In the genomic region with DNA sequence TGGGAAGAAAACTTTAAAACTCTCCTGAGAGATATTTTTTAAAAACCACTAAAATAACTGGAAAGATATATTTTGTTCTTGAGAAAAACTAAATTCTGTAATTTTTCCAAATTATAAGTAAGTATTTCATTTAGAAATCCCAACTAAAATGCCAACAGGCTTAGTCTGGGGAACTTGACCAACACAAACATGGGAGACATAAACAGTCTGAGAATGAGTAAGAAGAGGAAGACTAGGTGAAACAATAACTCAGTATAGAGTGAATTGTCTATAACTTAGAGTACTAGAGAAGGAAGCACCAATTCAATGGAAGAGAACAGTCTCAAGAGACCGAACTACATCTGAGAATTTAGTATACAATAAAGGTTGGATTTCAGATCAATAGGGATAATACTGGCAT, we compare ENCODE assay signal across 21 cellular contexts. TPM values are rescaled to one million over a fixed set of nuclear protein-coding genes. Genes with fewer than 3 reads are reported as not detected.
A peak's percentile ranks its signal among the peaks of the same experiment; 100 is the strongest.
DNase-seq lines count a peak whose midpoint lies in the region; ATAC-seq, FAIRE-seq and TF ChIP-seq lines count a peak whose summit lies in the region.
"Had no signal": no experiment of that assay in that cellular context is flagged by ENCODE, and none has a peak within 500 bp of the region (broad histone marks: within the 10 kb centered on the region; RNA-seq: fewer than 3 reads in every experiment).

No MANE protein-coding gene starts in this region.

- DNase-seq in CD8-positive, alpha-beta memory T cell, result no peak
- no peak for DNase-seq in PC-9
- peak; percentile 70 for DNase-seq in endothelial cell of umbilical vein (ENCODE audit: low read depth, low spot score)
- no peak for DNase-seq in inferior parietal cortex (ENCODE audit: extremely low spot score)
- no peak for DNase-seq in tibial nerve (ENCODE audit: low spot score in 2 of 2)
- no peak for DNase-seq in NCI-H1105 (lab: John Stamatoyannopoulos, UW)
- no peak for DNase-seq in T-cell
- DNase-seq: activated T-cell treated with anti-CD3 and anti-CD28 coated beads, Interleukin-2, amount 50 U/mL, for 4 hours; C1 segment of cervical spinal cord; DND-41; mesendoderm; NCI-H146; SJCRH30; upper lobe of right lung had no signal

- no peaks in the 10 kb centered on the region for H3K4me1 ChIP-seq in CD8-positive, alpha-beta memory T cell (ENCODE audit: insufficient read depth, low read length)
- peaks cover 22% of the 10 kb centered on the region for H3K4me1 ChIP-seq in PC-9 (replicated peaks; ENCODE audit: insufficient read depth)
- H3K4me1 ChIP-seq in endothelial cell of umbilical vein (ENCODE audit: control insufficient read depth, extremely low read depth, insufficient read depth, low read length), result peaks cover 42% of the 10 kb centered on the region
- peaks cover 0 to 5% of the 10 kb centered on the region in 2 experiments for H3K4me1 ChIP-seq in neutrophil (ENCODE audit: control insufficient read depth in 1 of 2, insufficient read depth in 1 of 2, low read depth in 1 of 2, low read length in 1 of 2)
- H3K4me1 ChIP-seq in tibial nerve, result peaks cover 0 to 12% (median 2%) of the 10 kb centered on the region in 4 donors
- H3K4me1 ChIP-seq: upper lobe of right lung had no signal

- TF ChIP-seq EP300 in tibial nerve (IDR thresholded peaks at IDR 0.05), result no peak

- no peak for ATAC-seq in T-cell (replicated peaks in 1 of 4)
- ATAC-seq: activated T-cell treated with anti-CD3 and anti-CD28 coated beads, Interleukin-2, amount 50 U/mL, for 4 hours; stimulated activated memory B cell treated with anti-CD40 and anti-IgM and Interleukin-4, amounts not matched to agents 10 μg/mL and 1 μg/mL and 100 μg/mL, for 72 hours had no signal

- BruUV-seq in PC-9 (replicated peaks; lab: Mats Ljungman, UMichigan) (no TSS peak), endothelial cell of umbilical vein (replicated peaks; lab: Mats Ljungman, UMichigan) (no TSS peak)

- peaks cover 4 to 44% (median 11%) of the 10 kb centered on the region in 3 donors for H3K36me3 Mint-ChIP-seq in CD8-positive, alpha-beta memory T cell
- H3K36me3 Mint-ChIP-seq in T-cell, result peaks cover 26% of the 10 kb centered on the region

- H3K79me2 ChIP-seq in PC-9 (ENCODE audit: low read depth), result no peaks in the 10 kb centered on the region
- H3K79me2 ChIP-seq in endothelial cell of umbilical vein (ENCODE audit: control insufficient read depth, insufficient read depth, low read length), result peaks cover 7% of the 10 kb centered on the region

- 87 to 96% methylated on average over 1 of the region's 1 CpG for WGBS in tibial nerve, 2 donors

- H3K9me3 ChIP-seq in CD8-positive, alpha-beta memory T cell (ENCODE audit: low read length), result no peaks in the 10 kb centered on the region
- H3K9me3 ChIP-seq in PC-9 (ENCODE audit: insufficient read depth, low read depth), result 0 out of 2 replicates have a peak, but pooled peaks cover 5% of the 10 kb centered on the region
- no peaks in the 10 kb centered on the region for H3K9me3 ChIP-seq in endothelial cell of umbilical vein (replicated peaks; ENCODE audit: control insufficient read depth, insufficient read depth, low read length)
- H3K9me3 ChIP-seq in neutrophil, result no peaks in the 10 kb centered on the region
- H3K9me3 ChIP-seq in tibial nerve, result no peaks in the 10 kb centered on the region
- H3K9me3 ChIP-seq: SJCRH30, upper lobe of right lung had no signal

- peak overlapping the region in 5 of 8 donors; percentile 14 to 87 (median 35) for H3K27ac Mint-ChIP-seq in CD8-positive, alpha-beta memory T cell
- no peak overlapping the region for H3K27ac Mint-ChIP-seq in T-cell
- H3K27ac Mint-ChIP-seq: stimulated activated memory B cell treated with anti-CD40 and anti-IgM and Interleukin-4, amounts not matched to agents 10 μg/mL and 1 μg/mL and 100 μg/mL, for 72 hours had no signal

- peaks cover 17% of the 10 kb centered on the region for H3F3A ChIP-seq in PC-9 (ENCODE audit: insufficient read depth, low read depth)

- H3K27me3 ChIP-seq in CD8-positive, alpha-beta memory T cell (ENCODE audit: insufficient read depth, low read length, poor library complexity, severe bottlenecking), result no peaks in the 10 kb centered on the region
- no peaks in the 10 kb centered on the region for H3K27me3 ChIP-seq in PC-9 (ENCODE audit: insufficient read depth, low read depth)
- H3K27me3 ChIP-seq in endothelial cell of umbilical vein (ENCODE audit: control insufficient read depth in 2 of 2, insufficient read depth in 2 of 2, low read length in 2 of 2), result no peaks in the 10 kb centered on the region
- H3K27me3 ChIP-seq in neutrophil, result no peaks in the 10 kb centered on the region
- H3K27me3 ChIP-seq in tibial nerve, result no peaks in the 10 kb centered on the region
- H3K27me3 ChIP-seq: foreskin keratinocyte, SJCRH30, upper lobe of right lung had no signal

- H3K36me3 ChIP-seq in CD8-positive, alpha-beta memory T cell (ENCODE audit: insufficient read depth, low read length), result peaks cover 7% of the 10 kb centered on the region
- H3K36me3 ChIP-seq in PC-9 (ENCODE audit: low read depth), result no peaks in the 10 kb centered on the region
- peaks cover 0 to 8% of the 10 kb centered on the region in 2 experiments for H3K36me3 ChIP-seq in endothelial cell of umbilical vein (ENCODE audit: control insufficient read depth in 2 of 2, extremely low read depth in 1 of 2, insufficient read depth in 2 of 2, low read length in 2 of 2)
- H3K36me3 ChIP-seq in neutrophil, result peaks cover 75% of the 10 kb centered on the region
- peaks cover 0 to 34% (median 0%) of the 10 kb centered on the region in 3 donors for H3K36me3 ChIP-seq in tibial nerve

- CTCF ChIA-PET in CD8-positive, alpha-beta memory T cell (lab: Charles Lee), result interaction anchor here (0.8 to 1.4 kb wide), 2 partner anchors 10 to 164 kb away, joined by 3 to 5 read pairs; a partner anchor contains a TSS
- CTCF ChIA-PET in PC-9 (lab: Charles Lee) (interaction anchor here (0.7 kb wide), 1 partner anchor 118 kb away, joined by 3 read pairs; no protein-coding TSS in a partner anchor), endothelial cell of umbilical vein (lab: Charles Lee) (interaction anchor here (0.7 to 2.2 kb wide), 12 partner anchors 9 to 299 kb away, joined by 3 to 16 read pairs (median 4); a partner anchor contains a TSS), T-cell (lab: Charles Lee) (interaction anchor here (0.6 to 1.0 kb wide), 4 partner anchors 40 to 195 kb away, joined by 3 to 4 read pairs (median 4); no protein-coding TSS in a partner anchor)

- intact Hi-C loops in PC-9 (cut with micrococcal nuclease; ENCODE audit: unreplicated experiment) (no loop called here), endothelial cell of umbilical vein (cut with micrococcal nuclease) (loop anchor here (5.0 kb wide), 1 partner anchor 52 kb away; no protein-coding TSS in a partner anchor)

- no peaks in the 10 kb centered on the region for H3K9me1 ChIP-seq in endothelial cell of umbilical vein (replicated peaks; ENCODE audit: control insufficient read depth, extremely low read depth, insufficient read depth, low read length)

- FAIRE-seq in endothelial cell of umbilical vein (lab: Jason Lieb, UNC), result no peak
- FAIRE-seq: K562 had no signal

- H3K9me2 ChIP-seq in PC-9 (ENCODE audit: insufficient read depth), result no peaks in the 10 kb centered on the region

- dilution Hi-C loops in endothelial cell of umbilical vein (cut with MboI; ENCODE audit: extremely low pct_ligation_motif_present, low sequenced_read_pairs), result no loop called here

- H3K4me2 ChIP-seq in PC-9 (peak overlapping the region; percentile 43), endothelial cell of umbilical vein (ENCODE audit: insufficient read depth, low read length) (peak overlapping the region; percentile 81)

- no peak for TF ChIP-seq CTCF in PC-9 (conservative IDR thresholded peaks at IDR 0.05)
- no peak for TF ChIP-seq CTCF in endothelial cell of umbilical vein (IDR thresholded peaks at IDR 0.05; ENCODE audit: extremely low read depth in 1 of 2, insufficient read depth in 1 of 2, low read depth in 1 of 2, low read length in 2 of 2)
- TF ChIP-seq CTCF in neutrophil (IDR thresholded peaks at IDR 0.05), result no peak
- no peak for TF ChIP-seq CTCF in tibial nerve (IDR thresholded peaks at IDR 0.05)

- H3K4me3 ChIP-seq in CD8-positive, alpha-beta memory T cell (ENCODE audit: low read length), result no peak overlapping the region
- no peak overlapping the region for H3K4me3 ChIP-seq in PC-9
- peak overlapping the region in 1 of 3 experiments; percentile 36 for H3K4me3 ChIP-seq in endothelial cell of umbilical vein (replicated peaks in 1 of 3; ENCODE audit: insufficient read depth in 1 of 3, low read depth in 1 of 3, low read length in 3 of 3)
- no peak overlapping the region for H3K4me3 ChIP-seq in neutrophil (ENCODE audit: low read depth in 1 of 2, low read length in 1 of 2)
- no peak overlapping the region for H3K4me3 ChIP-seq in tibial nerve
- H3K4me3 ChIP-seq: coronary artery, K562, SJCRH30, upper lobe of right lung had no signal

- peaks cover 13 to 54% (median 41%) of the 10 kb centered on the region in 3 donors for H3K4me1 Mint-ChIP-seq in CD8-positive, alpha-beta memory T cell
- peaks cover 0 to 11% (median 10%) of the 10 kb centered on the region in 3 donors for H3K4me1 Mint-ChIP-seq in T-cell
- H3K4me1 Mint-ChIP-seq: neural crest cell had no signal

- no peak overlapping the region for H3K4me3 Mint-ChIP-seq in CD8-positive, alpha-beta memory T cell
- H3K4me3 Mint-ChIP-seq in T-cell, result no peak overlapping the region
- H3K4me3 Mint-ChIP-seq: activated T-cell treated with anti-CD3 and anti-CD28 coated beads, Interleukin-2, amount 50 U/mL, for 4 hours; neural crest cell; stimulated activated memory B cell treated with anti-CD40 and anti-IgM and Interleukin-4, amounts not matched to agents 10 μg/mL and 1 μg/mL and 100 μg/mL, for 72 hours had no signal

- no peaks in the 10 kb centered on the region for H3K27me3 Mint-ChIP-seq in CD8-positive, alpha-beta memory T cell
- H3K27me3 Mint-ChIP-seq in T-cell, result no peaks in the 10 kb centered on the region
- H3K27me3 Mint-ChIP-seq: stimulated activated memory B cell treated with anti-CD40 and anti-IgM and Interleukin-4, amounts not matched to agents 10 μg/mL and 1 μg/mL and 100 μg/mL, for 72 hours had no signal

- H2AFZ ChIP-seq in PC-9, result no peak overlapping the region
- H2AFZ ChIP-seq in endothelial cell of umbilical vein (ENCODE audit: low read depth, low read length), result no peak overlapping the region

- H4K20me1 ChIP-seq in PC-9 (ENCODE audit: insufficient read depth), result no peaks in the 10 kb centered on the region
- H4K20me1 ChIP-seq in endothelial cell of umbilical vein (replicated peaks; ENCODE audit: control insufficient read depth, extremely low read depth, insufficient read depth, low read length), result no peaks in the 10 kb centered on the region

- TF ChIP-seq POLR2A in endothelial cell of umbilical vein (IDR thresholded peaks at IDR 0.05; ENCODE audit: low read depth, low read length) (no peak), tibial nerve (IDR thresholded peaks at IDR 0.05) (no peak)

- H3K9ac ChIP-seq in endothelial cell of umbilical vein (replicated peaks; ENCODE audit: extremely low read depth, insufficient read depth, low read length), result peak overlapping the region; percentile 29

- POLR2A ChIA-PET in CD8-positive, alpha-beta memory T cell (lab: Charles Lee), result interaction anchor here (0.8 kb wide), 1 partner anchor 35 kb away, joined by 3 read pairs; no protein-coding TSS in a partner anchor
- POLR2A ChIA-PET in PC-9 (lab: Charles Lee; ENCODE audit: unreplicated experiment) (interaction anchor here (0.6 kb wide), 1 partner anchor 304 kb away, joined by 5 read pairs; no protein-coding TSS in a partner anchor), endothelial cell of umbilical vein (lab: Charles Lee) (no interaction called here), T-cell (lab: Charles Lee) (interaction anchor here in 1 of 2 donors (1.3 kb wide), 1 partner anchor 16 kb away, joined by 6 read pairs; no protein-coding TSS in a partner anchor)

- no peak overlapping the region for H3K27ac ChIP-seq in CD8-positive, alpha-beta memory T cell (ENCODE audit: low read depth, low read length)
- peak overlapping the region; percentile 22 for H3K27ac ChIP-seq in PC-9
- H3K27ac ChIP-seq in endothelial cell of umbilical vein (ENCODE audit: insufficient read depth, low read depth, low read length), result peak overlapping the region; percentile 79
- peak overlapping the region; percentile 34 for H3K27ac ChIP-seq in neutrophil
- no peak overlapping the region for H3K27ac ChIP-seq in tibial nerve
- H3K27ac ChIP-seq: coronary artery, foreskin keratinocyte, SJCRH30, upper lobe of right lung had no signal

- H3K9me3 Mint-ChIP-seq in CD8-positive, alpha-beta memory T cell, result no peaks in the 10 kb centered on the region
- no peaks in the 10 kb centered on the region for H3K9me3 Mint-ChIP-seq in T-cell
- H3K9me3 Mint-ChIP-seq: activated T-cell treated with anti-CD3 and anti-CD28 coated beads, Interleukin-2, amount 50 U/mL, for 4 hours; neural crest cell; stimulated activated memory B cell treated with anti-CD40 and anti-IgM and Interleukin-4, amounts not matched to agents 10 μg/mL and 1 μg/mL and 100 μg/mL, for 72 hours had no signal

RNA-seq across cellular contexts. Expression of a gene that starts 2.9 kb away (rescaled TPM):
- 1 to 10 TPM; 8.2 to 8.6 TPM for total RNA-seq in CD8-positive, alpha-beta memory T cell
- polyA plus RNA-seq in CD8-positive, alpha-beta memory T cell, result 1.2 TPM
- total RNA-seq in PC-9 (2021), result 6.1 and 9.4 TPM in 2 replicates
- total RNA-seq in endothelial cell of umbilical vein, result 9.3 and 12.3 TPM in 2 replicates
- 3.0 and 3.8 TPM in 2 replicates for polyA plus RNA-seq in endothelial cell of umbilical vein
- polyA plus RNA-seq in endothelial cell of umbilical vein (2011; cell fraction: cytosol; rRNA removed), result 1.9 and 2.5 TPM in 2 replicates
- 1.8 and 2.4 TPM in 2 replicates for polyA plus RNA-seq in endothelial cell of umbilical vein (2011; cell fraction: nucleus; rRNA removed)
- 2.9 and 5.1 TPM in 2 replicates for polyA plus RNA-seq in endothelial cell of umbilical vein (2012)
- 3.8 and 4.5 TPM in 2 replicates for polyA minus RNA-seq in endothelial cell of umbilical vein
- polyA minus RNA-seq in endothelial cell of umbilical vein (2011; cell fraction: cytosol; rRNA and poly(A)+ RNA removed), result 4.8 TPM
- polyA minus RNA-seq in endothelial cell of umbilical vein (2011; cell fraction: nucleus; rRNA and poly(A)+ RNA removed), result 1.2 and 1.9 TPM in 2 replicates
- 1 to 10 TPM in 3 of 4 donors, not detected in 1; 2.0 to 5.1 (median 2.1) TPM for total RNA-seq in tibial nerve
- total RNA-seq in T-cell, result 10 to 100 TPM in 3 of 5 donors, 1 to 10 TPM in 1, under 1 TPM in 1; 0.95 to 12.9 (median 10.3) TPM
- total RNA-seq: skeletal muscle tissue had no signal

RNA-seq across cellular contexts. Expression of a gene that starts 10.1 kb away (rescaled TPM):
- under 1 TPM; 0.22 to 0.24 TPM for total RNA-seq in CD8-positive, alpha-beta memory T cell
- polyA plus RNA-seq in CD8-positive, alpha-beta memory T cell, result not detected
- total RNA-seq in PC-9 (2021), result 0.65 TPM in 1 of 2 replicates, not detected in the other
- not detected in 2 replicates for total RNA-seq in endothelial cell of umbilical vein
- polyA plus RNA-seq in endothelial cell of umbilical vein, result not detected in 2 replicates
- not detected in 2 replicates for polyA plus RNA-seq in endothelial cell of umbilical vein (2011; cell fraction: cytosol; rRNA removed)
- polyA plus RNA-seq in endothelial cell of umbilical vein (2011; cell fraction: nucleus; rRNA removed), result 0.20 TPM in 1 of 2 replicates, not detected in the other
- not detected in 2 replicates for polyA plus RNA-seq in endothelial cell of umbilical vein (2012)
- 1.6 TPM in 1 of 2 replicates, not detected in the other for polyA minus RNA-seq in endothelial cell of umbilical vein
- polyA minus RNA-seq in endothelial cell of umbilical vein (2011; cell fraction: cytosol; rRNA and poly(A)+ RNA removed), result not detected
- not detected in 2 replicates for polyA minus RNA-seq in endothelial cell of umbilical vein (2011; cell fraction: nucleus; rRNA and poly(A)+ RNA removed)
- total RNA-seq in tibial nerve, result not detected
- under 1 TPM in 2 of 5 donors, not detected in 3; 0.26 to 0.62 TPM for total RNA-seq in T-cell
- total RNA-seq: activated T-cell treated with anti-CD3 and anti-CD28 coated beads, Interleukin-2, amount 50 U/mL, for 4 hours; foreskin keratinocyte; K562; skeletal muscle tissue had no signal
- polyA plus RNA-seq: foreskin keratinocyte, K562 had no signal

RNA-seq across cellular contexts. Expression of a gene that starts 16.8 kb away (rescaled TPM):
- 100 to 1,000 TPM; 118 to 121 TPM for total RNA-seq in CD8-positive, alpha-beta memory T cell
- polyA plus RNA-seq in CD8-positive, alpha-beta memory T cell, result 265 TPM
- total RNA-seq in PC-9 (2021), result 77.1 and 86.4 TPM in 2 replicates
- 80.0 and 93.4 TPM in 2 replicates for total RNA-seq in endothelial cell of umbilical vein
- polyA plus RNA-seq in endothelial cell of umbilical vein, result 197 and 209 TPM in 2 replicates
- polyA plus RNA-seq in endothelial cell of umbilical vein (2011; cell fraction: cytosol; rRNA removed), result 174 and 175 TPM in 2 replicates
- 54.0 and 61.7 TPM in 2 replicates for polyA plus RNA-seq in endothelial cell of umbilical vein (2011; cell fraction: nucleus; rRNA removed)
- polyA plus RNA-seq in endothelial cell of umbilical vein (2012), result 85.6 and 95.1 TPM in 2 replicates
- polyA minus RNA-seq in endothelial cell of umbilical vein, result 49.7 and 62.3 TPM in 2 replicates
- 38.7 TPM for polyA minus RNA-seq in endothelial cell of umbilical vein (2011; cell fraction: cytosol; rRNA and poly(A)+ RNA removed)
- polyA minus RNA-seq in endothelial cell of umbilical vein (2011; cell fraction: nucleus; rRNA and poly(A)+ RNA removed), result 9.4 and 9.9 TPM in 2 replicates
- total RNA-seq in tibial nerve, result 10 to 100 TPM; 31.8 to 75.4 (median 35.6) TPM
- 10 to 100 TPM; 25.3 to 67.8 (median 58.3) TPM for total RNA-seq in T-cell

RNA-seq across cellular contexts. Expression of a gene that starts 19.2 kb away (rescaled TPM):
- 1 to 10 TPM; 5.6 TPM for total RNA-seq in CD8-positive, alpha-beta memory T cell
- polyA plus RNA-seq in CD8-positive, alpha-beta memory T cell, result 10.4 TPM
- total RNA-seq in PC-9 (2021) (20.1 and 20.9 TPM in 2 replicates), endothelial cell of umbilical vein (23.4 and 25.2 TPM in 2 replicates), tibial nerve (10 to 100 TPM; 42.3 to 81.8 (median 64.7) TPM), T-cell (10 to 100 TPM in 2 of 5 donors, 1 to 10 TPM in 3; 4.6 to 10.8 (median 8.4) TPM)
- polyA plus RNA-seq in endothelial cell of umbilical vein, result 12.1 and 12.2 TPM in 2 replicates
- 15.2 and 16.6 TPM in 2 replicates for polyA plus RNA-seq in endothelial cell of umbilical vein (2011; cell fraction: cytosol; rRNA removed)
- polyA plus RNA-seq in endothelial cell of umbilical vein (2011; cell fraction: nucleus; rRNA removed), result 25.4 and 27.0 TPM in 2 replicates
- 19.2 and 20.4 TPM in 2 replicates for polyA plus RNA-seq in endothelial cell of umbilical vein (2012)
- 31.5 and 50.2 TPM in 2 replicates for polyA minus RNA-seq in endothelial cell of umbilical vein
- polyA minus RNA-seq in endothelial cell of umbilical vein (2011; cell fraction: cytosol; rRNA and poly(A)+ RNA removed), result 14.0 TPM
- 10.6 and 12.2 TPM in 2 replicates for polyA minus RNA-seq in endothelial cell of umbilical vein (2011; cell fraction: nucleus; rRNA and poly(A)+ RNA removed)

RNA-seq across cellular contexts. Expression of a gene that starts 35.4 kb away (rescaled TPM):
- total RNA-seq in CD8-positive, alpha-beta memory T cell, result 10 to 100 TPM; 68.0 to 71.8 TPM
- polyA plus RNA-seq in CD8-positive, alpha-beta memory T cell, result 131 TPM
- total RNA-seq in PC-9 (2021) (32.0 and 33.1 TPM in 2 replicates), endothelial cell of umbilical vein (83.6 and 90.5 TPM in 2 replicates), tibial nerve (10 to 100 TPM; 19.3 to 43.9 (median 38.5) TPM), T-cell (10 to 100 TPM; 63.5 to 84.8 (median 75.4) TPM)
- polyA plus RNA-seq in endothelial cell of umbilical vein, result 86.2 and 104 TPM in 2 replicates
- 74.9 and 81.6 TPM in 2 replicates for polyA plus RNA-seq in endothelial cell of umbilical vein (2011; cell fraction: cytosol; rRNA removed)
- polyA plus RNA-seq in endothelial cell of umbilical vein (2011; cell fraction: nucleus; rRNA removed), result 43.1 and 45.5 TPM in 2 replicates
- polyA plus RNA-seq in endothelial cell of umbilical vein (2012), result 66.2 and 95.6 TPM in 2 replicates
- 75.2 and 81.4 TPM in 2 replicates for polyA minus RNA-seq in endothelial cell of umbilical vein
- polyA minus RNA-seq in endothelial cell of umbilical vein (2011; cell fraction: cytosol; rRNA and poly(A)+ RNA removed), result not detected
- polyA minus RNA-seq in endothelial cell of umbilical vein (2011; cell fraction: nucleus; rRNA and poly(A)+ RNA removed), result 12.5 and 16.8 TPM in 2 replicates

Comparison
In these comparisons a context has a peak if more than half of its experiments do, and no peak if none do; other contexts are left out.
1. H3K27ac ChIP-seq: peak in PC-9 (single experiment), endothelial cell of umbilical vein (single experiment) and neutrophil (single experiment); none in CD8-positive, alpha-beta memory T cell (single experiment) and tibial nerve (0 of 4).
2. H3K27ac Mint-ChIP-seq: peak in CD8-positive, alpha-beta memory T cell (5 of 8); none in T-cell (0 of 2).